Comparison of ENCODE assay signal across 22 cellular contexts in the genomic region with DNA sequence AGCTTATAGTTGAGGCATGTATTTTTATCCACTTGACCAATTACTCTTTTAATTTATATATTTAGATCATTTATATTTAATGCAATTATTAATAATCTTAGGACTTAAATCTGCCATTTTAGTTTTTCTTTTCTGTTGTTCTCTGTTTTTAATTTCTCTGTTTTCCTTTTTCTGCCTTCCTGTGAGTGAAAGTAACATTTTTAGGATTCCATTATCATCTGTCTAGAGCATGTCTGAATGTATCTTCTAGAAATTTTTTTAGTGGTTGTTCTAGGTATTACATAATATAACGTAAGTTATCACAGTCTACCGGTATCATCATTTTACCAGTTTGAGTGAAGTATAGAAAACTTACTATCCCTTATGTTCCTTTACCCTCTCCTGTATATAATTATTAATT.
"Had no signal": no experiment of that assay in that cellular context is flagged by ENCODE, and none has a peak within 500 bp of the region (broad histone marks: within the 10 kb centered on the region; RNA-seq: fewer than 3 reads in every experiment).

No MANE protein-coding gene starts in this region.

- H3K36me3 ChIP-seq: SJSA1 had no signal

- H3K9me3 ChIP-seq: SJSA1 had no signal

- FAIRE-seq: HepG2, RCC 7860 had no signal

- ATAC-seq: HepG2 had no signal

- DNase-seq: IMR-90, MV-4-11, NCI-H1048, NCI-H1105, NCI-H1417, NCI-H1436 treated with DMSO at 0.1 percent for 48 hours, NCI-H1694, NCI-H187 treated with DMSO at 0.1 percent for 48 hours, NCI-H2029 treated with DMSO at 0.1 percent for 48 hours, NCI-H2171 treated with DMSO at 0.1 percent for 48 hours, NCI-H2227 treated with DMSO at 0.1 percent for 48 hours, NCI-H524, NCI-H526 treated with DMSO at 0.1 percent for 48 hours, NCI-H748 treated with DMSO at 0.1 percent for 48 hours, Right ventricle myocardium superior, RPMI8226, SIG-M5 had no signal

- H3K4me3 ChIP-seq: SJSA1, SK-N-MC had no signal

- H3K27ac ChIP-seq: KMS-11, SJSA1, SK-N-MC had no signal

- H3K9ac ChIP-seq: KMS-11 had no signal

- H3K4me1 ChIP-seq: SJSA1 had no signal
